In the genomic region with DNA sequence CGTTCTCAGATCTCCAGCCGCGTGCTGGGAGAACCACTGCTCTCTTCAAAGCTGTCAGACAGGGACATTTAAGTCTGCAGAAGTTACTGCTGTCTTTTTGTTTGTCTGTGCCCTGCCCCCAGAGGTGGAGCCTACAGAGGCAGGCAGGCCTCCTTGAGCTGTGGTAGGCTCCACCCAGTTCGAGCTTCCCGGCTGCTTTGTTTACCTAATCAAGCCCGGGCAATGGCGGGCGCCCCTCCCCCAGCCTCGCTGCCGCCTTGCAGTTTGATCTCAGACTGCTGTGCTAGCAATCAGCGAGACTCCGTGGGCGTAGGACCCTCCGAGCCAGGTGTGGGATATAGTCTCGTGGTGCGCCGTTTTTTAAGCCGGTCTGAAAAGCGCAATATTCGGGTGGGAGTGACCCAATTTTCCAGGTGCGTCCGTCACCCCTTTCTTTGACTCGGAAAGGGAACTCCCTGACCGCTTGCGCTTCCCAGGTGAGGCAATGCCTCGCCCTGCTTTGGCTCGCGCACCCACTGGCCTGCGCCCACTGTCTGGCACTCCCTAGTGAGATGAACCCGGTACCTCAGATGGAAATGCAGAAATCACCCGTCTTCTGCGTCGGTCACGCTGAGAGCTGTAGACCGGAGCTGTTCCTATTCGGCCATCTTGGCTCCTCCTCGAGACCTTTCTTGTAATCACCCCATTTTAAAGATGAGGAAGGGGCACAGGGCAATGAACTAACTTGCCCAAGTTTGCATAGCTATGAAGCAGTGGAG, we compare ENCODE assay signal across 1 cellular context.
TF ChIP-seq lines count a peak whose summit lies in the region.

No MANE protein-coding gene starts in this region.

TF ChIP-seq in K562, 482 proteins besides CTCF, POLR2A, EP300 and RAD21:
- peak; percentile 62 to 65 for TF ChIP-seq FOXK2 (conservative IDR thresholded peaks at IDR 0.05 in 1 of 2, IDR thresholded peaks at IDR 0.05 in 1 of 2; ENCODE audit: low read depth in 2 of 2)
- peak in 1 of 3 experiments; percentile 20 for TF ChIP-seq YY1 (IDR thresholded peaks at IDR 0.05; ENCODE audit: borderline replicate concordance in 1 of 3, control insufficient read depth in 1 of 3, extremely low read depth in 1 of 3, insufficient read depth in 3 of 3, insufficient read length in 1 of 3, insufficient replicate concordance in 2 of 3, low read depth in 1 of 3, low read length in 2 of 3)
- TF ChIP-seq FOXA3 (CRISPR knock-in tag; conservative IDR thresholded peaks at IDR 0.05 in 1 of 2, IDR thresholded peaks at IDR 0.05 in 1 of 2) = peak in 1 of 2 experiments; percentile 55; a peak in 2 of 4 replicates
